Comparison of ENCODE assay signal across 1 cellular context in the genomic region with DNA sequence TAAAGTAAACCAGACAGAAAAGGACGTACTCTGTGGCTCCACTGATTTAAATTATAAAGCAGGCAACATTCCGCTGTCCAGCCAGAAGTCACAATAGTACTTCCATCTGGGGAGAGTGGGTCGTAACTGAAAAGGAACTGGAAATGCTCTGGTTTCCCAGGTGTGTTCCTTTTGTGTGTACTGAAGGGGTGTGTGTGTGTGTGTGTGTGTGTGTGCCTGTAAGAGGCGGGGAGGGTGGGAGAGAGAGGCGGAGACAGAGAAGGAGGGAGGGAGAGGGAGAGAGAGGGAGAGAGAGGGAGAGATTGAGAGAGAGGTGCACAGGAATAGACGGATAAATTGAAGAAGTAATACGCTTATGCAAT.
A peak's percentile ranks its signal among the peaks of the same experiment; 100 is the strongest.
TF ChIP-seq lines count a peak whose summit lies in the region.

No MANE protein-coding gene starts in this region.

TF ChIP-seq in K562, 482 proteins besides CTCF, POLR2A, EP300 and RAD21 (continued from another document and continues in another):
- TF ChIP-seq BCLAF1 (IDR thresholded peaks at IDR 0.05; ENCODE audit: borderline replicate concordance in 1 of 2, control insufficient read depth in 1 of 2, low read depth in 2 of 2, low read length in 1 of 2) (no peak), PCBP1 (IDR thresholded peaks at IDR 0.05; ENCODE audit: low read depth, low read length, poor library complexity, severe bottlenecking) (no peak), NR1H2 (CRISPR knock-in tag; IDR thresholded peaks at IDR 0.05) (no peak), RNF2 (IDR thresholded peaks at IDR 0.05) (no peak), MTA1 (IDR thresholded peaks at IDR 0.05; ENCODE audit: borderline replicate concordance) (peak; percentile 84), ZNF655 (CRISPR knock-in tag; IDR thresholded peaks at IDR 0.05) (no peak), GTF2F1 (IDR thresholded peaks at IDR 0.05; ENCODE audit: low read depth, low read length) (no peak), DNMT1 (IDR thresholded peaks at IDR 0.05) (0 out of 2 replicates have a peak, but pooled peaks have one; percentile 28), PML (IDR thresholded peaks at IDR 0.05; ENCODE audit: low read length) (no peak), CSDE1 (IDR thresholded peaks at IDR 0.05) (peak in 1 of 2 experiments; percentile 73; a peak in 1 of 4 replicates), RAD51 (IDR thresholded peaks at IDR 0.05; ENCODE audit: borderline replicate concordance, low read depth) (0 out of 2 replicates have a peak, but pooled peaks have one; percentile 8), PHTF2 (CRISPR knock-in tag; IDR thresholded peaks at IDR 0.05) (no peak), POU5F1 (IDR thresholded peaks at IDR 0.05; ENCODE audit: borderline replicate concordance, low read depth, low read length, partially characterized antibody) (no peak), MAFF (IDR thresholded peaks at IDR 0.05; ENCODE audit: low read length) (no peak), CC2D1A (IDR thresholded peaks at IDR 0.05) (0 out of 2 replicates have a peak, but pooled peaks have one; percentile 43), SMARCB1 (IDR thresholded peaks at IDR 0.05; ENCODE audit: insufficient read length, low read depth) (no peak), ZNF639 (CRISPR knock-in tag; conservative IDR thresholded peaks at IDR 0.05 in 1 of 2, IDR thresholded peaks at IDR 0.05 in 1 of 2) (no peak), FOXA3 (CRISPR knock-in tag; conservative IDR thresholded peaks at IDR 0.05 in 1 of 2, IDR thresholded peaks at IDR 0.05 in 1 of 2) (0 out of 4 replicates have a peak, but pooled peaks of 1 of the 2 experiments have one; percentile 25), ZFX (CRISPR knock-in tag; IDR thresholded peaks at IDR 0.05) (no peak), TAF15 (IDR thresholded peaks at IDR 0.05; ENCODE audit: low read depth, low read length) (no peak), TAF1 (IDR thresholded peaks at IDR 0.05; ENCODE audit: control insufficient read depth, extremely low read depth, insufficient read depth, low read length, severe bottlenecking) (no peak), SMAD1 (IDR thresholded peaks at IDR 0.05; ENCODE audit: low read depth, low read length, partially characterized antibody) (no peak), CHD1 (IDR thresholded peaks at IDR 0.05; ENCODE audit: low read length) (no peak), ZSCAN32 (CRISPR knock-in tag; IDR thresholded peaks at IDR 0.05) (no peak)
- TF ChIP-seq, protein P1, sequence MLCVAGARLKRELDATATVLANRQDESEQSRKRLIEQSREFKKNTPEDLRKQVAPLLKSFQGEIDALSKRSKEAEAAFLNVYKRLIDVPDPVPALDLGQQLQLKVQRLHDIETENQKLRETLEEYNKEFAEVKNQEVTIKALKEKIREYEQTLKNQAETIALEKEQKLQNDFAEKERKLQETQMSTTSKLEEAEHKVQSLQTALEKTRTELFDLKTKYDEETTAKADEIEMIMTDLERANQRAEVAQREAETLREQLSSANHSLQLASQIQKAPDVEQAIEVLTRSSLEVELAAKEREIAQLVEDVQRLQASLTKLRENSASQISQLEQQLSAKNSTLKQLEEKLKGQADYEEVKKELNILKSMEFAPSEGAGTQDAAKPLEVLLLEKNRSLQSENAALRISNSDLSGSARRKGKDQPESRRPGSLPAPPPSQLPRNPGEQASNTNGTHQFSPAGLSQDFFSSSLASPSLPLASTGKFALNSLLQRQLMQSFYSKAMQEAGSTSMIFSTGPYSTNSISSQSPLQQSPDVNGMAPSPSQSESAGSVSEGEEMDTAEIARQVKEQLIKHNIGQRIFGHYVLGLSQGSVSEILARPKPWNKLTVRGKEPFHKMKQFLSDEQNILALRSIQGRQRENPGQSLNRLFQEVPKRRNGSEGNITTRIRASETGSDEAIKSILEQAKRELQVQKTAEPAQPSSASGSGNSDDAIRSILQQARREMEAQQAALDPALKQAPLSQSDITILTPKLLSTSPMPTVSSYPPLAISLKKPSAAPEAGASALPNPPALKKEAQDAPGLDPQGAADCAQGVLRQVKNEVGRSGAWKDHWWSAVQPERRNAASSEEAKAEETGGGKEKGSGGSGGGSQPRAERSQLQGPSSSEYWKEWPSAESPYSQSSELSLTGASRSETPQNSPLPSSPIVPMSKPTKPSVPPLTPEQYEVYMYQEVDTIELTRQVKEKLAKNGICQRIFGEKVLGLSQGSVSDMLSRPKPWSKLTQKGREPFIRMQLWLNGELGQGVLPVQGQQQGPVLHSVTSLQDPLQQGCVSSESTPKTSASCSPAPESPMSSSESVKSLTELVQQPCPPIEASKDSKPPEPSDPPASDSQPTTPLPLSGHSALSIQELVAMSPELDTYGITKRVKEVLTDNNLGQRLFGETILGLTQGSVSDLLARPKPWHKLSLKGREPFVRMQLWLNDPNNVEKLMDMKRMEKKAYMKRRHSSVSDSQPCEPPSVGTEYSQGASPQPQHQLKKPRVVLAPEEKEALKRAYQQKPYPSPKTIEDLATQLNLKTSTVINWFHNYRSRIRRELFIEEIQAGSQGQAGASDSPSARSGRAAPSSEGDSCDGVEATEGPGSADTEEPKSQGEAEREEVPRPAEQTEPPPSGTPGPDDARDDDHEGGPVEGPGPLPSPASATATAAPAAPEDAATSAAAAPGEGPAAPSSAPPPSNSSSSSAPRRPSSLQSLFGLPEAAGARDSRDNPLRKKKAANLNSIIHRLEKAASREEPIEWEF (CRISPR knock-in tag; IDR thresholded peaks at IDR 0.05) = no peak
- TF ChIP-seq, protein P2, sequence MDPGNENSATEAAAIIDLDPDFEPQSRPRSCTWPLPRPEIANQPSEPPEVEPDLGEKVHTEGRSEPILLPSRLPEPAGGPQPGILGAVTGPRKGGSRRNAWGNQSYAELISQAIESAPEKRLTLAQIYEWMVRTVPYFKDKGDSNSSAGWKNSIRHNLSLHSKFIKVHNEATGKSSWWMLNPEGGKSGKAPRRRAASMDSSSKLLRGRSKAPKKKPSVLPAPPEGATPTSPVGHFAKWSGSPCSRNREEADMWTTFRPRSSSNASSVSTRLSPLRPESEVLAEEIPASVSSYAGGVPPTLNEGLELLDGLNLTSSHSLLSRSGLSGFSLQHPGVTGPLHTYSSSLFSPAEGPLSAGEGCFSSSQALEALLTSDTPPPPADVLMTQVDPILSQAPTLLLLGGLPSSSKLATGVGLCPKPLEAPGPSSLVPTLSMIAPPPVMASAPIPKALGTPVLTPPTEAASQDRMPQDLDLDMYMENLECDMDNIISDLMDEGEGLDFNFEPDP (CRISPR knock-in tag; IDR thresholded peaks at IDR 0.05) = no peak
- TF ChIP-seq, protein P3, sequence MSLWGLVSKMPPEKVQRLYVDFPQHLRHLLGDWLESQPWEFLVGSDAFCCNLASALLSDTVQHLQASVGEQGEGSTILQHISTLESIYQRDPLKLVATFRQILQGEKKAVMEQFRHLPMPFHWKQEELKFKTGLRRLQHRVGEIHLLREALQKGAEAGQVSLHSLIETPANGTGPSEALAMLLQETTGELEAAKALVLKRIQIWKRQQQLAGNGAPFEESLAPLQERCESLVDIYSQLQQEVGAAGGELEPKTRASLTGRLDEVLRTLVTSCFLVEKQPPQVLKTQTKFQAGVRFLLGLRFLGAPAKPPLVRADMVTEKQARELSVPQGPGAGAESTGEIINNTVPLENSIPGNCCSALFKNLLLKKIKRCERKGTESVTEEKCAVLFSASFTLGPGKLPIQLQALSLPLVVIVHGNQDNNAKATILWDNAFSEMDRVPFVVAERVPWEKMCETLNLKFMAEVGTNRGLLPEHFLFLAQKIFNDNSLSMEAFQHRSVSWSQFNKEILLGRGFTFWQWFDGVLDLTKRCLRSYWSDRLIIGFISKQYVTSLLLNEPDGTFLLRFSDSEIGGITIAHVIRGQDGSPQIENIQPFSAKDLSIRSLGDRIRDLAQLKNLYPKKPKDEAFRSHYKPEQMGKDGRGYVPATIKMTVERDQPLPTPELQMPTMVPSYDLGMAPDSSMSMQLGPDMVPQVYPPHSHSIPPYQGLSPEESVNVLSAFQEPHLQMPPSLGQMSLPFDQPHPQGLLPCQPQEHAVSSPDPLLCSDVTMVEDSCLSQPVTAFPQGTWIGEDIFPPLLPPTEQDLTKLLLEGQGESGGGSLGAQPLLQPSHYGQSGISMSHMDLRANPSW (CRISPR knock-in tag; IDR thresholded peaks at IDR 0.05) = no peak
- TF ChIP-seq, protein P4, sequence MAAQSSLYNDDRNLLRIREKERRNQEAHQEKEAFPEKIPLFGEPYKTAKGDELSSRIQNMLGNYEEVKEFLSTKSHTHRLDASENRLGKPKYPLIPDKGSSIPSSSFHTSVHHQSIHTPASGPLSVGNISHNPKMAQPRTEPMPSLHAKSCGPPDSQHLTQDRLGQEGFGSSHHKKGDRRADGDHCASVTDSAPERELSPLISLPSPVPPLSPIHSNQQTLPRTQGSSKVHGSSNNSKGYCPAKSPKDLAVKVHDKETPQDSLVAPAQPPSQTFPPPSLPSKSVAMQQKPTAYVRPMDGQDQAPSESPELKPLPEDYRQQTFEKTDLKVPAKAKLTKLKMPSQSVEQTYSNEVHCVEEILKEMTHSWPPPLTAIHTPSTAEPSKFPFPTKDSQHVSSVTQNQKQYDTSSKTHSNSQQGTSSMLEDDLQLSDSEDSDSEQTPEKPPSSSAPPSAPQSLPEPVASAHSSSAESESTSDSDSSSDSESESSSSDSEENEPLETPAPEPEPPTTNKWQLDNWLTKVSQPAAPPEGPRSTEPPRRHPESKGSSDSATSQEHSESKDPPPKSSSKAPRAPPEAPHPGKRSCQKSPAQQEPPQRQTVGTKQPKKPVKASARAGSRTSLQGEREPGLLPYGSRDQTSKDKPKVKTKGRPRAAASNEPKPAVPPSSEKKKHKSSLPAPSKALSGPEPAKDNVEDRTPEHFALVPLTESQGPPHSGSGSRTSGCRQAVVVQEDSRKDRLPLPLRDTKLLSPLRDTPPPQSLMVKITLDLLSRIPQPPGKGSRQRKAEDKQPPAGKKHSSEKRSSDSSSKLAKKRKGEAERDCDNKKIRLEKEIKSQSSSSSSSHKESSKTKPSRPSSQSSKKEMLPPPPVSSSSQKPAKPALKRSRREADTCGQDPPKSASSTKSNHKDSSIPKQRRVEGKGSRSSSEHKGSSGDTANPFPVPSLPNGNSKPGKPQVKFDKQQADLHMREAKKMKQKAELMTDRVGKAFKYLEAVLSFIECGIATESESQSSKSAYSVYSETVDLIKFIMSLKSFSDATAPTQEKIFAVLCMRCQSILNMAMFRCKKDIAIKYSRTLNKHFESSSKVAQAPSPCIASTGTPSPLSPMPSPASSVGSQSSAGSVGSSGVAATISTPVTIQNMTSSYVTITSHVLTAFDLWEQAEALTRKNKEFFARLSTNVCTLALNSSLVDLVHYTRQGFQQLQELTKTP (IDR thresholded peaks at IDR 0.05; ENCODE audit: low read depth in 1 of 2, partially characterized antibody in 2 of 2) = peak in 1 of 2 experiments; percentile 86
- TF ChIP-seq, protein P5, sequence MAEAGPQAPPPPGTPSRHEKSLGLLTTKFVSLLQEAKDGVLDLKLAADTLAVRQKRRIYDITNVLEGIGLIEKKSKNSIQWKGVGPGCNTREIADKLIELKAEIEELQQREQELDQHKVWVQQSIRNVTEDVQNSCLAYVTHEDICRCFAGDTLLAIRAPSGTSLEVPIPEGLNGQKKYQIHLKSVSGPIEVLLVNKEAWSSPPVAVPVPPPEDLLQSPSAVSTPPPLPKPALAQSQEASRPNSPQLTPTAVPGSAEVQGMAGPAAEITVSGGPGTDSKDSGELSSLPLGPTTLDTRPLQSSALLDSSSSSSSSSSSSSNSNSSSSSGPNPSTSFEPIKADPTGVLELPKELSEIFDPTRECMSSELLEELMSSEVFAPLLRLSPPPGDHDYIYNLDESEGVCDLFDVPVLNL (CRISPR knock-in tag; IDR thresholded peaks at IDR 0.05; ENCODE audit: low read depth) = no peak
- TF ChIP-seq, protein P6, sequence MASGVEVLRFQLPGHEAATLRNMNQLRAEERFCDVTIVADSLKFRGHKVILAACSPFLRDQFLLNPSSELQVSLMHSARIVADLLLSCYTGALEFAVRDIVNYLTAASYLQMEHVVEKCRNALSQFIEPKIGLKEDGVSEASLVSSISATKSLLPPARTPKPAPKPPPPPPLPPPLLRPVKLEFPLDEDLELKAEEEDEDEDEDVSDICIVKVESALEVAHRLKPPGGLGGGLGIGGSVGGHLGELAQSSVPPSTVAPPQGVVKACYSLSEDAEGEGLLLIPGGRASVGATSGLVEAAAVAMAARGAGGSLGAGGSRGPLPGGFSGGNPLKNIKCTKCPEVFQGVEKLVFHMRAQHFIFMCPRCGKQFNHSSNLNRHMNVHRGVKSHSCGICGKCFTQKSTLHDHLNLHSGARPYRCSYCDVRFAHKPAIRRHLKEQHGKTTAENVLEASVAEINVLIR (CRISPR knock-in tag; IDR thresholded peaks at IDR 0.05) = no peak
